In genomic region chr15:57611938-57612337, GRCh38 we compare ENCODE assay signal across 9 cellular contexts. TPM values are rescaled to one million over a fixed set of nuclear protein-coding genes. Genes with fewer than 3 reads are reported as not detected.
DNase-seq lines count a peak whose midpoint lies in the region; FAIRE-seq and TF ChIP-seq lines count a peak whose summit lies in the region.
"Had no signal": no experiment of that assay in that cellular context is flagged by ENCODE, and none has a peak within 500 bp of the region (broad histone marks: within the 10 kb centered on the region; RNA-seq: fewer than 3 reads in every experiment).

No MANE protein-coding gene starts in this region.

- WGBS in thyroid gland, 2 donors, result 24 to 45% methylated on average over 3 of the region's 3 CpGs
- WGBS in spleen, 5 donors, result 45 to 65% (median 56%) methylated on average over 3 of the region's 3 CpGs

- H3K9ac ChIP-seq in kidney (ENCODE audit: low read length in 2 of 2), result no peak overlapping the region

- in situ Hi-C loops in T47D (cut with HindIII; ENCODE audit: low pct_unique_long_range_greater_than_20kb, low sequenced_read_pairs), result no loop called here

- TF ChIP-seq POLR2A in thyroid gland (IDR thresholded peaks at IDR 0.05), result no peak
- TF ChIP-seq POLR2A in spleen (IDR thresholded peaks at IDR 0.05), result no peak

- no peaks in the 10 kb centered on the region for H3K27me3 ChIP-seq in thyroid gland
- no peaks in the 10 kb centered on the region for H3K27me3 ChIP-seq in spleen (replicated peaks in 1 of 7)

- DNase-seq in T47D (ENCODE audit: low read depth in 1 of 2, low spot score in 1 of 2) (peak; percentile 45 to 88), kidney (peak; percentile 78), thyroid gland (peak; percentile 86 to 89), spleen (no peak), NCI-H2029 treated with DMSO at 0.1 percent for 48 hours (lab: John Stamatoyannopoulos, UW) (no peak), NCI-H748 (lab: John Stamatoyannopoulos, UW; ENCODE audit: unreplicated experiment) (no peak), DMS153 (lab: John Stamatoyannopoulos, UW) (no peak)

- TF ChIP-seq CTCF in kidney (IDR thresholded peaks at IDR 0.05; ENCODE audit: borderline replicate concordance, extremely low read depth, insufficient read depth), result peak; percentile 57
- TF ChIP-seq CTCF in thyroid gland (IDR thresholded peaks at IDR 0.05), result peak in 4 of 6 experiments; percentile 60 to 81 (median 72)
- TF ChIP-seq CTCF in spleen (IDR thresholded peaks at IDR 0.05 in 8 of 11, conservative IDR thresholded peaks at IDR 0.05 in 3 of 11), result peak in 1 of 11 experiments; percentile 25

- H3K4me1 ChIP-seq in kidney (ENCODE audit: control insufficient read depth in 1 of 2, insufficient read depth in 1 of 2, low read depth in 1 of 2, low read length in 2 of 2), result peaks cover 0 to 3% of the 10 kb centered on the region in 2 donors
- H3K4me1 ChIP-seq in thyroid gland, result peaks cover 24 to 29% of the 10 kb centered on the region in 2 donors
- peaks cover 0 to 6% (median 0%) of the 10 kb centered on the region in 6 donors for H3K4me1 ChIP-seq in spleen

- no peak overlapping the region for H3K4me3 ChIP-seq in kidney (ENCODE audit: low read length in 2 of 2)
- no peak overlapping the region for H3K4me3 ChIP-seq in thyroid gland (replicated peaks in 1 of 3)
- H3K4me3 ChIP-seq in spleen, result no peak overlapping the region

- no peak for TF ChIP-seq EP300 in Ishikawa (IDR thresholded peaks at IDR 0.05; ENCODE audit: borderline replicate concordance)

- peak; percentile 33 for FAIRE-seq in kidney (lab: Jason Lieb, UNC)

- no peak overlapping the region for H3K27ac ChIP-seq in kidney (ENCODE audit: low read depth in 2 of 2, low read length in 2 of 2)
- peak overlapping the region; percentile 55 to 84 (median 74) for H3K27ac ChIP-seq in thyroid gland
- H3K27ac ChIP-seq in spleen, result peak overlapping the region in 3 of 8 donors; percentile 25 to 75 (median 28)

- peak; percentile 77 for TF ChIP-seq RAD21 in Ishikawa (IDR thresholded peaks at IDR 0.05; ENCODE audit: low read depth)

- H3K9me3 ChIP-seq in kidney (ENCODE audit: control insufficient read depth in 1 of 2, low read length in 2 of 2) (no peaks in the 10 kb centered on the region), thyroid gland (no peaks in the 10 kb centered on the region), spleen (no peaks in the 10 kb centered on the region)

- H3K36me3 ChIP-seq in kidney (ENCODE audit: control insufficient read depth in 1 of 2, insufficient read depth in 2 of 2, low read length in 2 of 2) (no peaks in the 10 kb centered on the region), thyroid gland (no peaks in the 10 kb centered on the region), spleen (no peaks in the 10 kb centered on the region)

- intact Hi-C loops in kidney (cut with DNase I) (no loop called here), thyroid gland (cut with DNase I) (no loop called here), spleen (cut with DNase I; ENCODE audit: low total_unique reads) (no loop called here)

TF ChIP-seq in Ishikawa, 13 proteins besides CTCF, POLR2A, EP300 and RAD21:
- TF ChIP-seq TEAD4 (IDR thresholded peaks at IDR 0.05) (peak; percentile 47; the same call in 1 of the 2 replicates), TAF1 (IDR thresholded peaks at IDR 0.05; ENCODE audit: low read depth) (no peak), CREB1 (IDR thresholded peaks at IDR 0.05; ENCODE audit: low read depth) (no peak), ZBTB7A (IDR thresholded peaks at IDR 0.05; ENCODE audit: low read depth) (no peak)

RNA-seq across cellular contexts. Expression of gene MYZAP, which starts 20.2 kb away (rescaled TPM):
- total RNA-seq in kidney (3.3 TPM), thyroid gland (10 to 100 TPM in 1 of 4 donors, 1 to 10 TPM in 3; 3.2 to 20.7 (median 6.4) TPM), spleen (10 to 100 TPM in 6 of 7 donors, 1 to 10 TPM in 1; 9.1 to 26.2 (median 15.0) TPM)
- polyA plus RNA-seq in kidney (ENCODE audit: insufficient read depth, low read depth, low replicate concordance) (6.1 TPM), spleen (10 to 100 TPM in 1 of 3 donors, 1 to 10 TPM in 2; 4.1 to 15.9 (median 4.1) TPM)
- total RNA-seq: T-helper 1 cell treated with Interleukin-12 subunit alpha and Interleukin-12 subunit beta and Interleukin-4 antibody, amounts not matched to agents 30 ng/mL and 1 ng/mL, for 36 hours had no signal

Comparison
In these comparisons a context has a peak if more than half of its experiments do, and no peak if none do; other contexts are left out.
1. DNase-seq: peak in T47D (2 of 2), kidney (single experiment) and thyroid gland (2 of 2); none in spleen (single experiment), NCI-H2029 treated with DMSO at 0.1 percent for 48 hours (single experiment), NCI-H748 (single experiment) and DMS153 (single experiment).
2. H3K27ac ChIP-seq: peak in thyroid gland (3 of 3); none in kidney (0 of 2).